8 cellular contexts compared by ENCODE assay signal in the genomic region with DNA sequence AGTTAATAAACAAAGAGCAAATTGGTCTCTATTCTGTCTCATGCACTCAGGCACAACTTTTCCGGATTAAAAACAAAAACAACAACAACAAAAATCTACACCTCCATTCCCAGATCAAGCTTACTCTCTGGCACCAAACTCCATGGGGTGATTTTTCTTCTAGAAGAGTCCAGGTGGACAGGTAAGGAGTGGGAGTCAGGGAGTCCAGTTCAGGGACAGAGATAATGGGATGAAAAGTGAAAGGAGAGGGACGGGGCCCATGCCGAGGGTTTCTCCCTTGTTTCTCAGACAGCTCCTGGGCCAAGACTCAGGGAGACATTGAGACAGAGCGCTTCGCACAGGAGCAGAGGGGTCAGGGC. TPM values are rescaled to one million over a fixed set of nuclear protein-coding genes. Genes with fewer than 3 reads are reported as not detected.
A peak's percentile ranks its signal among the peaks of the same experiment; 100 is the strongest.
DNase-seq lines count a peak whose midpoint lies in the region; ATAC-seq and TF ChIP-seq lines count a peak whose summit lies in the region.

No MANE protein-coding gene starts in this region.

- H3K27ac ChIP-seq in psoas muscle: peak overlapping the region; percentile 80

- WGBS in psoas muscle, 3 donors: 0 to 17% (median 0%) methylated on average over 5 of the region's 5 CpGs

- no peaks in the 10 kb centered on the region for H3K27me3 ChIP-seq in psoas muscle (ENCODE audit: insufficient read depth in 3 of 3, low read length in 2 of 3)

- intact Hi-C loops in psoas muscle (cut with DNase I): no loop called here

- in situ Hi-C loops in SK-MEL-5 (cut with HindIII; ENCODE audit: low pct_unique_long_range_greater_than_20kb, low sequenced_read_pairs): no loop called here

- H3K9me3 ChIP-seq in psoas muscle: no peaks in the 10 kb centered on the region

- ATAC-seq in psoas muscle: peak in 3 of 4 donors; percentile 28 to 47 (median 33)
- ATAC-seq in HG03442 (IDR thresholded peaks at IDR 0.05; ENCODE audit: unreplicated experiment): no peak
- no peak for ATAC-seq in GM19455 (IDR thresholded peaks at IDR 0.05; ENCODE audit: unreplicated experiment)

- no peaks in the 10 kb centered on the region for H3K4me1 ChIP-seq in psoas muscle

- H3K4me3 ChIP-seq in GM12864 (ENCODE audit: low read depth, low read length) (peak overlapping the region; percentile 88), fibroblast of villous mesenchyme (ENCODE audit: low read depth, low read length) (peak overlapping the region; percentile 78), psoas muscle (peak overlapping the region; percentile 62)

- H3K36me3 ChIP-seq in psoas muscle (ENCODE audit: insufficient read depth in 1 of 2, low read depth in 1 of 2): peaks cover 0 to 4% of the 10 kb centered on the region in 2 donors

- TF ChIP-seq CTCF in GM12864 (IDR thresholded peaks at IDR 0.05; ENCODE audit: low read depth, low read length, missing control alignments) (no peak), fibroblast of villous mesenchyme (IDR thresholded peaks at IDR 0.05; ENCODE audit: insufficient read depth, low read depth, low read length) (no peak), psoas muscle (IDR thresholded peaks at IDR 0.05) (no peak)

- no peak for DNase-seq in GM12864 (ENCODE audit: low read depth)
- DNase-seq in SK-MEL-5 (ENCODE audit: low read depth, low spot score): peak; percentile 21
- no peak for DNase-seq in fibroblast of villous mesenchyme (ENCODE audit: low read depth)
- no peak for DNase-seq in psoas muscle
- DNase-seq in NCI-H1436 treated with DMSO at 0.1 percent for 48 hours (lab: John Stamatoyannopoulos, UW): no peak
- no peak for DNase-seq in germinal center (ENCODE audit: low spot score)

RNA-seq across cellular contexts. Expression of a gene that starts 0.4 kb away (rescaled TPM):
- total RNA-seq in SK-MEL-5 (2014; rRNA removed; shearing (Covaris generic)): 451 and 474 TPM in 2 replicates
- 569 and 664 TPM in 2 replicates for polyA plus RNA-seq in SK-MEL-5 (2015; cell fraction: cytosol; rRNA removed)
- polyA plus RNA-seq in SK-MEL-5 (2015; cell fraction: nucleus; rRNA removed): 175 and 176 TPM in 2 replicates
- total RNA-seq in fibroblast of villous mesenchyme: 325 and 421 TPM in 2 replicates
- total RNA-seq in psoas muscle: 100 to 1,000 TPM in 3 of 4 donors, 10 to 100 TPM in 1; 86.6 to 204 (median 182) TPM
- 100 to 1,000 TPM in 2 of 3 donors, 10 to 100 TPM in 1; 88.0 to 290 (median 125) TPM for polyA plus RNA-seq in psoas muscle

Comparison
In these comparisons a context has a peak if more than half of its experiments do, and no peak if none do; other contexts are left out.
1. ATAC-seq: peak in psoas muscle (3 of 4); none in HG03442 (single experiment) and GM19455 (single experiment).
2. Peak in every context shown above with its lines, with median percentiles within 50 percentile points of each other: H3K4me3 ChIP-seq.